20 cellular contexts compared by ENCODE assay signal in the genomic region with DNA sequence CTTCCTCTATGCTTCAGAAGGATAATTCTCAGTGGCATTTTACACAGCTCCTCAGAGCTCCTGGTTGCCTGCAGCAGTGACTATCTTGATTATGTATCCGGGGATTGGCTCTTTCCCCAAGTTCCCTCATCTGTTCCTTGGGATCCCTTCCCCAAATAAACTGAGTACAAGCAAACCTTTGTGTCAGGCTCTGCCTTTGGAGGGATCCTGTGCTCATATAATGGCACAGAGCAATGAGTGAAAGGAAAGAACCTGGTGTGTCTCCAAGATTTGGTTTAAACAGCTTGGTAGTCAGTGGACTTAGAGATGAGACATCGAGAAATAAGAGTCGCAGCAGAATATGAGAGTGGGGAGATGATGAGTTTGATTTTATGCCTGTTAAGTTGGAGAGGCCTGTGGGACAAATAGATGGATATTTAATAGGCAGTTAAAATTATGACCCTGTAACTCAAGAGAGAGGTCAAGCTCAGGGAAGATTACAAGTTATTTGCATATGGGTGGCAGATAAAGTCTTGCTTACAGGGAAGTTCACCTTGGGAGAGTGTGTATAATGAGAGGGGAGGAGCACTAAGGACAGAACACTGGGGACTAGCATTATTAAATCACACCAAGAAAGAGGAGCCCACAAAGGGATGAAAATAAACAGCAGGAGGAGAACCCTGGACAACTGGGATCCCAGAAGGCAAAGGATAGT. TPM values are rescaled to one million over a fixed set of nuclear protein-coding genes. Genes with fewer than 3 reads are reported as not detected.
DNase-seq lines count a peak whose midpoint lies in the region; ATAC-seq, FAIRE-seq and TF ChIP-seq lines count a peak whose summit lies in the region.
"Had no signal": no experiment of that assay in that cellular context is flagged by ENCODE, and none has a peak within 500 bp of the region (broad histone marks: within the 10 kb centered on the region; RNA-seq: fewer than 3 reads in every experiment).

No MANE protein-coding gene starts in this region.

- no peak for TF ChIP-seq CTCF in astrocyte (IDR thresholded peaks at IDR 0.05; ENCODE audit: insufficient read depth, low read depth, low read length)

- ATAC-seq in stimulated activated naive CD8-positive, alpha-beta T cell treated with anti-CD3 and anti-CD28 coated beads, Interleukin-15, Interleukin-2, amounts not matched to agents 100 U/mL and 50 U/mL, for 24 hours = no peak

- H3K9me3 ChIP-seq in astrocyte (ENCODE audit: insufficient read depth, low read depth, low read length) = no peaks in the 10 kb centered on the region
- H3K9me3 ChIP-seq: BLaER1 treated with 17β-estradiol and CSF1 and Interleukin-3, amounts not matched to agents 10 nM and 100 nM; SK-N-SH had no signal

- H3K4me1 Mint-ChIP-seq in IgD-negative memory B cell (peaks cover 14 to 22% (median 17%) of the 10 kb centered on the region in 3 donors), astrocyte (ENCODE audit: low read depth, unreplicated experiment) (peaks cover 13% of the 10 kb centered on the region)
- H3K4me1 Mint-ChIP-seq: CD8-positive, alpha-beta memory T cell had no signal

- H3K4me3 Mint-ChIP-seq in IgD-negative memory B cell (no peak overlapping the region), astrocyte (ENCODE audit: unreplicated experiment) (no peak overlapping the region)
- H3K4me3 Mint-ChIP-seq: CD8-positive, alpha-beta memory T cell had no signal

- no peaks in the 10 kb centered on the region for H4K20me1 ChIP-seq in astrocyte (ENCODE audit: insufficient read depth, low read length)
- H4K20me1 ChIP-seq: BLaER1 treated with 17β-estradiol and CSF1 and Interleukin-3, amounts not matched to agents 10 nM and 100 nM had no signal

- peak; percentile 5 for FAIRE-seq in astrocyte (lab: Jason Lieb, UNC)
- FAIRE-seq: D721Med had no signal

- H3K4me1 ChIP-seq in astrocyte (ENCODE audit: insufficient read depth, low read length) = peaks cover 8% of the 10 kb centered on the region

- no peak overlapping the region for H3K4me2 ChIP-seq in astrocyte (ENCODE audit: low read length)
- H3K4me2 ChIP-seq: SK-N-SH had no signal

- no peak for DNase-seq in astrocyte (ENCODE audit: low read depth)
- DNase-seq in putamen (ENCODE audit: low spot score) = peak; percentile 8
- no peak for DNase-seq in DMS153 treated with DMSO at 0.1 percent for 48 hours (lab: John Stamatoyannopoulos, UW; ENCODE audit: unreplicated experiment)
- no peak for DNase-seq in stimulated activated naive CD8-positive, alpha-beta T cell treated with anti-CD3 and anti-CD28 coated beads, Interleukin-15, Interleukin-2, amounts not matched to agents 100 U/mL and 50 U/mL, for 24 hours
- DNase-seq in activated CD4-positive, alpha-beta T cell treated with anti-CD3 and anti-CD28 coated beads, Interleukin-2, amount 50 U/mL, for 4 hours = no peak
- DNase-seq in ureter (ENCODE audit: low spot score) = no peak
- DNase-seq: CD8-positive, alpha-beta memory T cell; DMS79; NCI-H1048; NCI-H1436 treated with DMSO at 0.1 percent for 48 hours; NCI-H2029; NCI-H2171; NCI-H748 treated with DMSO at 0.1 percent for 48 hours; RPMI8226; SHP77 treated with DMSO at 0.1 percent for 48 hours; SK-N-SH had no signal

- H3K9me3 Mint-ChIP-seq in IgD-negative memory B cell (no peaks in the 10 kb centered on the region), astrocyte (ENCODE audit: unreplicated experiment) (no peaks in the 10 kb centered on the region)
- H3K9me3 Mint-ChIP-seq: CD8-positive, alpha-beta memory T cell had no signal

- H3K27ac Mint-ChIP-seq in IgD-negative memory B cell (peak overlapping the region in 2 of 3 donors; percentile 7 to 12), astrocyte (ENCODE audit: unreplicated experiment) (no peak overlapping the region)
- H3K27ac Mint-ChIP-seq: CD8-positive, alpha-beta memory T cell had no signal

- no peak overlapping the region for H3K9ac ChIP-seq in astrocyte (ENCODE audit: low read length)
- H3K9ac ChIP-seq: BLaER1 treated with 17β-estradiol and CSF1 and Interleukin-3, amounts not matched to agents 10 nM and 100 nM; SK-N-SH had no signal

- H3K27me3 ChIP-seq in astrocyte (ENCODE audit: insufficient read depth, low read length) (no peaks in the 10 kb centered on the region), layer of hippocampus (ENCODE audit: control insufficient read depth, insufficient read depth, low read length) (no peaks in the 10 kb centered on the region)
- H3K27me3 ChIP-seq: BLaER1 treated with 17β-estradiol and CSF1 and Interleukin-3, amounts not matched to agents 10 nM and 100 nM had no signal

- no peak overlapping the region for H2AFZ ChIP-seq in astrocyte (ENCODE audit: low read depth, low read length)

- H3K79me2 ChIP-seq in astrocyte (ENCODE audit: insufficient read depth, low read length) = no peaks in the 10 kb centered on the region

- H3K36me3 ChIP-seq in astrocyte (ENCODE audit: insufficient read depth, low read length) = no peaks in the 10 kb centered on the region
- H3K36me3 ChIP-seq: BLaER1 treated with 17β-estradiol and CSF1 and Interleukin-3, amounts not matched to agents 10 nM and 100 nM had no signal

- H3K4me3 ChIP-seq in astrocyte (ENCODE audit: insufficient read depth, low read depth, low read length) = no peak overlapping the region
- H3K4me3 ChIP-seq: BLaER1 treated with 17β-estradiol and CSF1 and Interleukin-3, amounts not matched to agents 10 nM and 100 nM had no signal

- H3K27ac ChIP-seq in astrocyte (ENCODE audit: low read depth, low read length) (no peak overlapping the region), layer of hippocampus (ENCODE audit: low read depth, low read length) (peak overlapping the region; percentile 69)
- H3K27ac ChIP-seq: BLaER1 treated with 17β-estradiol and CSF1 and Interleukin-3, amounts not matched to agents 10 nM and 100 nM had no signal

- H3K27me3 Mint-ChIP-seq in IgD-negative memory B cell (peaks cover 5% of the 10 kb centered on the region), astrocyte (ENCODE audit: low read depth, unreplicated experiment) (peaks cover 2% of the 10 kb centered on the region)

- H3K36me3 Mint-ChIP-seq in IgD-negative memory B cell (no peaks in the 10 kb centered on the region), astrocyte (ENCODE audit: low read depth, unreplicated experiment) (no peaks in the 10 kb centered on the region)
- H3K36me3 Mint-ChIP-seq: CD8-positive, alpha-beta memory T cell had no signal

RNA-seq across cellular contexts. Expression of a gene that starts 44.1 kb away (rescaled TPM):
- 25.6 TPM for polyA plus RNA-seq in IgD-negative memory B cell
- total RNA-seq in astrocyte (26.9 and 31.6 TPM in 2 replicates), ureter (120 TPM)
